ENCODE assay signal across 1 cellular context in genomic region chr20:62674370-62674769, GRCh38.
TF ChIP-seq lines count a peak whose summit lies in the region.

No MANE protein-coding gene starts in this region.

TF ChIP-seq in HCT116, 20 proteins besides CTCF, POLR2A, EP300 and RAD21:
- TF ChIP-seq SIN3A (IDR thresholded peaks at IDR 0.05; ENCODE audit: low read depth), result no peak
- no peak for TF ChIP-seq ELF1 (IDR thresholded peaks at IDR 0.05; ENCODE audit: borderline replicate concordance, low read depth)
- TF ChIP-seq CEBPB (IDR thresholded peaks at IDR 0.05; ENCODE audit: low read depth), result no peak
- TF ChIP-seq EGR1 (IDR thresholded peaks at IDR 0.05; ENCODE audit: low read depth), result no peak
- TF ChIP-seq POLR2AphosphoS5 (IDR thresholded peaks at IDR 0.05; ENCODE audit: low read depth, low read length), result no peak
- no peak for TF ChIP-seq JUND (IDR thresholded peaks at IDR 0.05)
- no peak for TF ChIP-seq SP1 (IDR thresholded peaks at IDR 0.05; ENCODE audit: low read depth)
- TF ChIP-seq FOSL1 (IDR thresholded peaks at IDR 0.05; ENCODE audit: low read depth), result no peak
- no peak for TF ChIP-seq REST (IDR thresholded peaks at IDR 0.05; ENCODE audit: low read depth)
- no peak for TF ChIP-seq ZBTB33 (IDR thresholded peaks at IDR 0.05; ENCODE audit: extremely low read depth, insufficient replicate concordance, low read length)
